3 cellular contexts compared by ENCODE assay signal in the genomic region with DNA sequence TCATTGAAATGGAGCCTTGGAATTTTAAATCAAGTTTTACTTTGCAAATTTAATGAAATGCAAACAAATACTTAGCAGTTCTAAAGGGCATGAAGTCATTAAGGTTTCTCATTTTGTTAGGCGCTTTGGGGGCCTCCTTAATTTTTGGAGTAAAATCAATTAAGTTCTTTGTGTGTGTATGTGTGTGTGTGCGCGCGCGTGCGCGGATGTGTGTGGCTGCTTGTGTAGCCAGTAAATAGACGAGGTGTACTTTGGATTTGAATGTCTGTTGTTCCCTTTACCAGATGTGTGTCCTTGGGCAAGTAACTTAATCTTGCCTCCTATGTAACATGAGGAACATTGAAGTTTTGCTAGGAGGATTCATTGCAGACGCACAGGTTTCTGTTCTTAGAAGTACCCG.
TF ChIP-seq lines count a peak whose summit lies in the region.

No MANE protein-coding gene starts in this region.

TF ChIP-seq in GM23338, 12 proteins besides CTCF, POLR2A, EP300 and RAD21 (continues in another document):
- no peak for TF ChIP-seq JUNB (IDR thresholded peaks at IDR 0.05; ENCODE audit: unreplicated experiment)
- no peak for TF ChIP-seq STAT1 (IDR thresholded peaks at IDR 0.05; ENCODE audit: unreplicated experiment)
- TF ChIP-seq, protein P1, sequence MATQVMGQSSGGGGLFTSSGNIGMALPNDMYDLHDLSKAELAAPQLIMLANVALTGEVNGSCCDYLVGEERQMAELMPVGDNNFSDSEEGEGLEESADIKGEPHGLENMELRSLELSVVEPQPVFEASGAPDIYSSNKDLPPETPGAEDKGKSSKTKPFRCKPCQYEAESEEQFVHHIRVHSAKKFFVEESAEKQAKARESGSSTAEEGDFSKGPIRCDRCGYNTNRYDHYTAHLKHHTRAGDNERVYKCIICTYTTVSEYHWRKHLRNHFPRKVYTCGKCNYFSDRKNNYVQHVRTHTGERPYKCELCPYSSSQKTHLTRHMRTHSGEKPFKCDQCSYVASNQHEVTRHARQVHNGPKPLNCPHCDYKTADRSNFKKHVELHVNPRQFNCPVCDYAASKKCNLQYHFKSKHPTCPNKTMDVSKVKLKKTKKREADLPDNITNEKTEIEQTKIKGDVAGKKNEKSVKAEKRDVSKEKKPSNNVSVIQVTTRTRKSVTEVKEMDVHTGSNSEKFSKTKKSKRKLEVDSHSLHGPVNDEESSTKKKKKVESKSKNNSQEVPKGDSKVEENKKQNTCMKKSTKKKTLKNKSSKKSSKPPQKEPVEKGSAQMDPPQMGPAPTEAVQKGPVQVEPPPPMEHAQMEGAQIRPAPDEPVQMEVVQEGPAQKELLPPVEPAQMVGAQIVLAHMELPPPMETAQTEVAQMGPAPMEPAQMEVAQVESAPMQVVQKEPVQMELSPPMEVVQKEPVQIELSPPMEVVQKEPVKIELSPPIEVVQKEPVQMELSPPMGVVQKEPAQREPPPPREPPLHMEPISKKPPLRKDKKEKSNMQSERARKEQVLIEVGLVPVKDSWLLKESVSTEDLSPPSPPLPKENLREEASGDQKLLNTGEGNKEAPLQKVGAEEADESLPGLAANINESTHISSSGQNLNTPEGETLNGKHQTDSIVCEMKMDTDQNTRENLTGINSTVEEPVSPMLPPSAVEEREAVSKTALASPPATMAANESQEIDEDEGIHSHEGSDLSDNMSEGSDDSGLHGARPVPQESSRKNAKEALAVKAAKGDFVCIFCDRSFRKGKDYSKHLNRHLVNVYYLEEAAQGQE (IDR thresholded peaks at IDR 0.05; ENCODE audit: unreplicated experiment) = no peak
- TF ChIP-seq ZNF114 (CRISPR knock-in tag; IDR thresholded peaks at IDR 0.05) = no peak
- no peak for TF ChIP-seq POLR2AphosphoS5 (IDR thresholded peaks at IDR 0.05; ENCODE audit: low read depth)
- TF ChIP-seq ZNF331 (CRISPR knock-in tag; IDR thresholded peaks at IDR 0.05; ENCODE audit: low read depth) = no peak
- TF ChIP-seq NANOG (IDR thresholded peaks at IDR 0.05; ENCODE audit: borderline replicate concordance) = no peak
- TF ChIP-seq CREB1 (CRISPR knock-in tag; IDR thresholded peaks at IDR 0.05; ENCODE audit: low read depth) = no peak

TF ChIP-seq in H1, 55 proteins besides CTCF, POLR2A, EP300 and RAD21:
- TF ChIP-seq CTBP2 (IDR thresholded peaks at IDR 0.05; ENCODE audit: borderline replicate concordance, insufficient read depth, insufficient read length, low read length) (no peak), TEAD4 (IDR thresholded peaks at IDR 0.05; ENCODE audit: low read depth, low read length) (no peak), SUZ12 (IDR thresholded peaks at IDR 0.05; ENCODE audit: low read length) (no peak), KDM1A (IDR thresholded peaks at IDR 0.05; ENCODE audit: borderline replicate concordance, low read length) (no peak), SIX5 (IDR thresholded peaks at IDR 0.05; ENCODE audit: low read depth, low read length) (no peak), TAF7 (optimal IDR thresholded peaks at IDR 0.05; ENCODE audit: borderline replicate concordance, low read depth, low read length) (no peak), KDM5A (IDR thresholded peaks at IDR 0.05; ENCODE audit: low read length) (no peak), EGR1 (IDR thresholded peaks at IDR 0.05; ENCODE audit: borderline replicate concordance, low read depth, low read length) (no peak), SP1 (IDR thresholded peaks at IDR 0.05; ENCODE audit: low read depth, low read length) (no peak), MAFK (IDR thresholded peaks at IDR 0.05; ENCODE audit: low read depth, low read length) (no peak)
- TF ChIP-seq, protein P2, sequence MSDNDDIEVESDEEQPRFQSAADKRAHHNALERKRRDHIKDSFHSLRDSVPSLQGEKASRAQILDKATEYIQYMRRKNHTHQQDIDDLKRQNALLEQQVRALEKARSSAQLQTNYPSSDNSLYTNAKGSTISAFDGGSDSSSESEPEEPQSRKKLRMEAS (IDR thresholded peaks at IDR 0.05) = no peak
- TF ChIP-seq, protein P3, sequence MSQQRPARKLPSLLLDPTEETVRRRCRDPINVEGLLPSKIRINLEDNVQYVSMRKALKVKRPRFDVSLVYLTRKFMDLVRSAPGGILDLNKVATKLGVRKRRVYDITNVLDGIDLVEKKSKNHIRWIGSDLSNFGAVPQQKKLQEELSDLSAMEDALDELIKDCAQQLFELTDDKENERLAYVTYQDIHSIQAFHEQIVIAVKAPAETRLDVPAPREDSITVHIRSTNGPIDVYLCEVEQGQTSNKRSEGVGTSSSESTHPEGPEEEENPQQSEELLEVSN (IDR thresholded peaks at IDR 0.05) = no peak
- TF ChIP-seq, protein P4, sequence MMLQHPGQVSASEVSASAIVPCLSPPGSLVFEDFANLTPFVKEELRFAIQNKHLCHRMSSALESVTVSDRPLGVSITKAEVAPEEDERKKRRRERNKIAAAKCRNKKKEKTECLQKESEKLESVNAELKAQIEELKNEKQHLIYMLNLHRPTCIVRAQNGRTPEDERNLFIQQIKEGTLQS (IDR thresholded peaks at IDR 0.05; ENCODE audit: insufficient read depth, low read depth, low read length) = no peak

TF ChIP-seq in WTC11, 78 proteins besides CTCF, POLR2A, EP300 and RAD21:
- TF ChIP-seq, protein P5, sequence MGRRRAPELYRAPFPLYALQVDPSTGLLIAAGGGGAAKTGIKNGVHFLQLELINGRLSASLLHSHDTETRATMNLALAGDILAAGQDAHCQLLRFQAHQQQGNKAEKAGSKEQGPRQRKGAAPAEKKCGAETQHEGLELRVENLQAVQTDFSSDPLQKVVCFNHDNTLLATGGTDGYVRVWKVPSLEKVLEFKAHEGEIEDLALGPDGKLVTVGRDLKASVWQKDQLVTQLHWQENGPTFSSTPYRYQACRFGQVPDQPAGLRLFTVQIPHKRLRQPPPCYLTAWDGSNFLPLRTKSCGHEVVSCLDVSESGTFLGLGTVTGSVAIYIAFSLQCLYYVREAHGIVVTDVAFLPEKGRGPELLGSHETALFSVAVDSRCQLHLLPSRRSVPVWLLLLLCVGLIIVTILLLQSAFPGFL (CRISPR knock-in tag; IDR thresholded peaks at IDR 0.05; ENCODE audit: borderline replicate concordance) = no peak
- TF ChIP-seq, protein P4 (CRISPR knock-in tag; conservative IDR thresholded peaks at IDR 0.05) = no peak
- TF ChIP-seq ZNF416 (CRISPR knock-in tag; IDR thresholded peaks at IDR 0.05) (no peak), ZBTB21 (CRISPR knock-in tag; IDR thresholded peaks at IDR 0.05; ENCODE audit: borderline replicate concordance) (no peak), OVOL2 (CRISPR knock-in tag; IDR thresholded peaks at IDR 0.05; ENCODE audit: borderline replicate concordance) (no peak), FOXJ3 (CRISPR knock-in tag; IDR thresholded peaks at IDR 0.05; ENCODE audit: borderline replicate concordance) (no peak), GRHL2 (CRISPR knock-in tag; IDR thresholded peaks at IDR 0.05; ENCODE audit: insufficient replicate concordance, severe bottlenecking) (no peak), JUN (CRISPR knock-in tag; IDR thresholded peaks at IDR 0.05) (no peak), FOXK1 (CRISPR knock-in tag; IDR thresholded peaks at IDR 0.05) (no peak), ZNF232 (CRISPR knock-in tag; IDR thresholded peaks at IDR 0.05) (no peak), JAZF1 (CRISPR knock-in tag; IDR thresholded peaks at IDR 0.05) (no peak), ZNF671 (CRISPR knock-in tag; IDR thresholded peaks at IDR 0.05) (no peak)
- TF ChIP-seq, protein P6, sequence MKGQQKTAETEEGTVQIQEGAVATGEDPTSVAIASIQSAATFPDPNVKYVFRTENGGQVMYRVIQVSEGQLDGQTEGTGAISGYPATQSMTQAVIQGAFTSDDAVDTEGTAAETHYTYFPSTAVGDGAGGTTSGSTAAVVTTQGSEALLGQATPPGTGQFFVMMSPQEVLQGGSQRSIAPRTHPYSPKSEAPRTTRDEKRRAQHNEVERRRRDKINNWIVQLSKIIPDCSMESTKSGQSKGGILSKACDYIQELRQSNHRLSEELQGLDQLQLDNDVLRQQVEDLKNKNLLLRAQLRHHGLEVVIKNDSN (CRISPR knock-in tag; IDR thresholded peaks at IDR 0.05) = no peak
- TF ChIP-seq, protein P7, sequence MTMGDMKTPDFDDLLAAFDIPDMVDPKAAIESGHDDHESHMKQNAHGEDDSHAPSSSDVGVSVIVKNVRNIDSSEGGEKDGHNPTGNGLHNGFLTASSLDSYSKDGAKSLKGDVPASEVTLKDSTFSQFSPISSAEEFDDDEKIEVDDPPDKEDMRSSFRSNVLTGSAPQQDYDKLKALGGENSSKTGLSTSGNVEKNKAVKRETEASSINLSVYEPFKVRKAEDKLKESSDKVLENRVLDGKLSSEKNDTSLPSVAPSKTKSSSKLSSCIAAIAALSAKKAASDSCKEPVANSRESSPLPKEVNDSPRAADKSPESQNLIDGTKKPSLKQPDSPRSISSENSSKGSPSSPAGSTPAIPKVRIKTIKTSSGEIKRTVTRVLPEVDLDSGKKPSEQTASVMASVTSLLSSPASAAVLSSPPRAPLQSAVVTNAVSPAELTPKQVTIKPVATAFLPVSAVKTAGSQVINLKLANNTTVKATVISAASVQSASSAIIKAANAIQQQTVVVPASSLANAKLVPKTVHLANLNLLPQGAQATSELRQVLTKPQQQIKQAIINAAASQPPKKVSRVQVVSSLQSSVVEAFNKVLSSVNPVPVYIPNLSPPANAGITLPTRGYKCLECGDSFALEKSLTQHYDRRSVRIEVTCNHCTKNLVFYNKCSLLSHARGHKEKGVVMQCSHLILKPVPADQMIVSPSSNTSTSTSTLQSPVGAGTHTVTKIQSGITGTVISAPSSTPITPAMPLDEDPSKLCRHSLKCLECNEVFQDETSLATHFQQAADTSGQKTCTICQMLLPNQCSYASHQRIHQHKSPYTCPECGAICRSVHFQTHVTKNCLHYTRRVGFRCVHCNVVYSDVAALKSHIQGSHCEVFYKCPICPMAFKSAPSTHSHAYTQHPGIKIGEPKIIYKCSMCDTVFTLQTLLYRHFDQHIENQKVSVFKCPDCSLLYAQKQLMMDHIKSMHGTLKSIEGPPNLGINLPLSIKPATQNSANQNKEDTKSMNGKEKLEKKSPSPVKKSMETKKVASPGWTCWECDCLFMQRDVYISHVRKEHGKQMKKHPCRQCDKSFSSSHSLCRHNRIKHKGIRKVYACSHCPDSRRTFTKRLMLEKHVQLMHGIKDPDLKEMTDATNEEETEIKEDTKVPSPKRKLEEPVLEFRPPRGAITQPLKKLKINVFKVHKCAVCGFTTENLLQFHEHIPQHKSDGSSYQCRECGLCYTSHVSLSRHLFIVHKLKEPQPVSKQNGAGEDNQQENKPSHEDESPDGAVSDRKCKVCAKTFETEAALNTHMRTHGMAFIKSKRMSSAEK (CRISPR knock-in tag; IDR thresholded peaks at IDR 0.05; ENCODE audit: borderline replicate concordance) = no peak
- TF ChIP-seq, protein P8, sequence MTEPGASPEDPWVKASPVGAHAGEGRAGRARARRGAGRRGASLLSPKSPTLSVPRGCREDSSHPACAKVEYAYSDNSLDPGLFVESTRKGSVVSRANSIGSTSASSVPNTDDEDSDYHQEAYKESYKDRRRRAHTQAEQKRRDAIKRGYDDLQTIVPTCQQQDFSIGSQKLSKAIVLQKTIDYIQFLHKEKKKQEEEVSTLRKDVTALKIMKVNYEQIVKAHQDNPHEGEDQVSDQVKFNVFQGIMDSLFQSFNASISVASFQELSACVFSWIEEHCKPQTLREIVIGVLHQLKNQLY (CRISPR knock-in tag; IDR thresholded peaks at IDR 0.05) = no peak
- TF ChIP-seq, protein P9, sequence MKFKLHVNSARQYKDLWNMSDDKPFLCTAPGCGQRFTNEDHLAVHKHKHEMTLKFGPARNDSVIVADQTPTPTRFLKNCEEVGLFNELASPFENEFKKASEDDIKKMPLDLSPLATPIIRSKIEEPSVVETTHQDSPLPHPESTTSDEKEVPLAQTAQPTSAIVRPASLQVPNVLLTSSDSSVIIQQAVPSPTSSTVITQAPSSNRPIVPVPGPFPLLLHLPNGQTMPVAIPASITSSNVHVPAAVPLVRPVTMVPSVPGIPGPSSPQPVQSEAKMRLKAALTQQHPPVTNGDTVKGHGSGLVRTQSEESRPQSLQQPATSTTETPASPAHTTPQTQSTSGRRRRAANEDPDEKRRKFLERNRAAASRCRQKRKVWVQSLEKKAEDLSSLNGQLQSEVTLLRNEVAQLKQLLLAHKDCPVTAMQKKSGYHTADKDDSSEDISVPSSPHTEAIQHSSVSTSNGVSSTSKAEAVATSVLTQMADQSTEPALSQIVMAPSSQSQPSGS (CRISPR knock-in tag; IDR thresholded peaks at IDR 0.05; ENCODE audit: borderline replicate concordance, low read depth) = no peak
TF ChIP-seq in WTC11: peak in this region for 0.
